Comparison of ENCODE assay signal across 8 cellular contexts in genomic region chr2:31319391-31320175, GRCh38.
DNase-seq lines count a peak whose midpoint lies in the region; ATAC-seq and TF ChIP-seq lines count a peak whose summit lies in the region.

No MANE protein-coding gene starts in this region.

- CTCF ChIA-PET in activated naive CD4-positive, alpha-beta T cell treated with anti-CD3 and anti-CD28 coated beads for 36 hours (lab: Charles Lee) = interaction anchor here (0.8 to 1.1 kb wide), 2 partner anchors 12 to 608 kb away, joined by 3 read pairs; no protein-coding TSS in a partner anchor

- no peaks in the 10 kb centered on the region for H3K79me2 ChIP-seq in mesendoderm (ENCODE audit: control insufficient read depth, insufficient read depth, low read length)

- no peaks in the 10 kb centered on the region for H3K79me1 ChIP-seq in mesendoderm (ENCODE audit: low read length)

- no peak overlapping the region for H2BK5ac ChIP-seq in mesendoderm (ENCODE audit: low read length)

- H3K9me3 ChIP-seq in right atrium auricular region (no peaks in the 10 kb centered on the region), thyroid gland (no peaks in the 10 kb centered on the region)

- peak; percentile 32 for DNase-seq in activated naive CD4-positive, alpha-beta T cell treated with anti-CD3 and anti-CD28 coated beads for 36 hours
- DNase-seq in activated naive CD4-positive, alpha-beta T cell (lab: John Stamatoyannopoulos, UW) = no peak
- DNase-seq in UCSD-AML1 (lab: John Stamatoyannopoulos, UW; ENCODE audit: unreplicated experiment) (peak; percentile 19), right atrium auricular region (ENCODE audit: low spot score) (peak; percentile 61), thyroid gland (no peak), mesendoderm (no peak)
- DNase-seq in activated CD4-positive, CD25-positive, alpha-beta regulatory T cell (lab: John Stamatoyannopoulos, UW) = no peak

- no peak overlapping the region for H2BK120ac ChIP-seq in mesendoderm (ENCODE audit: low read depth, low read length)

- no peak for TF ChIP-seq POLR2A in thyroid gland (IDR thresholded peaks at IDR 0.05)

- no peak overlapping the region for H3K18ac ChIP-seq in mesendoderm (ENCODE audit: low read length)

- H3K36me3 ChIP-seq in right atrium auricular region = no peaks in the 10 kb centered on the region
- no peaks in the 10 kb centered on the region for H3K36me3 ChIP-seq in thyroid gland
- H3K36me3 ChIP-seq in mesendoderm (ENCODE audit: control insufficient read depth, insufficient read depth, low read length) = no peaks in the 10 kb centered on the region

- no peaks in the 10 kb centered on the region for H3K9me3 Mint-ChIP-seq in activated naive CD4-positive, alpha-beta T cell treated with anti-CD3 and anti-CD28 coated beads for 36 hours

- H3K4me2 ChIP-seq in mesendoderm (ENCODE audit: low read length) = no peak overlapping the region

- H3K4ac ChIP-seq in mesendoderm (ENCODE audit: low read depth, low read length) = no peak overlapping the region

- no peak for TF ChIP-seq CTCF in right atrium auricular region (IDR thresholded peaks at IDR 0.05)
- no peak for TF ChIP-seq CTCF in thyroid gland (IDR thresholded peaks at IDR 0.05)

- H3K27me3 ChIP-seq in right atrium auricular region (no peaks in the 10 kb centered on the region), thyroid gland (no peaks in the 10 kb centered on the region), mesendoderm (ENCODE audit: insufficient read depth, low read length, poor library complexity) (no peaks in the 10 kb centered on the region)

- no peak overlapping the region for H3K56ac ChIP-seq in mesendoderm (ENCODE audit: low read length)

- no peak overlapping the region for H2AK5ac ChIP-seq in mesendoderm (ENCODE audit: low read length)

- H4K8ac ChIP-seq in mesendoderm (ENCODE audit: low read depth, low read length) = no peak overlapping the region

- intact Hi-C loops in activated naive CD4-positive, alpha-beta T cell treated with anti-CD3 and anti-CD28 coated beads for 36 hours (cut with micrococcal nuclease) = loop anchor here (1.0 to 10.0 kb wide), 2 partner anchors 22 to 875 kb away; partner anchors contain the start of gene LCLAT1
- intact Hi-C loops in thyroid gland (cut with DNase I) = no loop called here

- no peak overlapping the region for H3K9ac ChIP-seq in mesendoderm (ENCODE audit: low read length)

- no peak overlapping the region for H3K23ac ChIP-seq in mesendoderm (ENCODE audit: low read length)

- ATAC-seq in HG03571 (IDR thresholded peaks at IDR 0.05; ENCODE audit: unreplicated experiment) = peak; percentile 49

- peak overlapping the region in 1 of 2 donors; percentile 51 for H3K27ac ChIP-seq in right atrium auricular region
- peak overlapping the region in 1 of 3 donors; percentile 43 for H3K27ac ChIP-seq in thyroid gland
- H3K27ac ChIP-seq in mesendoderm (ENCODE audit: low read depth, low read length) = no peak overlapping the region

- no peaks in the 10 kb centered on the region for H3K36me3 Mint-ChIP-seq in activated naive CD4-positive, alpha-beta T cell treated with anti-CD3 and anti-CD28 coated beads for 36 hours (ENCODE audit: low read depth)

- peaks cover 0 to 11% of the 10 kb centered on the region in 2 donors for H3K4me1 ChIP-seq in right atrium auricular region
- H3K4me1 ChIP-seq in thyroid gland = peaks cover 0 to 3% of the 10 kb centered on the region in 2 donors
- no peaks in the 10 kb centered on the region for H3K4me1 ChIP-seq in mesendoderm (ENCODE audit: control insufficient read depth, low read depth, low read length)

- no peak overlapping the region for H4K5ac ChIP-seq in mesendoderm (ENCODE audit: low read length)

- H3K27me3 Mint-ChIP-seq in activated naive CD4-positive, alpha-beta T cell treated with anti-CD3 and anti-CD28 coated beads for 36 hours (ENCODE audit: low read depth) = no peaks in the 10 kb centered on the region

- no peak overlapping the region for H3K4me3 Mint-ChIP-seq in activated naive CD4-positive, alpha-beta T cell treated with anti-CD3 and anti-CD28 coated beads for 36 hours

- 50 to 54% methylated on average over 7 of the region's 7 CpGs for WGBS in thyroid gland, 2 donors
- no CpG with 5 or more reads among the region's 7 CpGs for WGBS in mesendoderm (ENCODE audit: extremely low coverage, insufficient coverage, low lambda C conversion rate)

- no peak overlapping the region for H3K4me3 ChIP-seq in right atrium auricular region
- H3K4me3 ChIP-seq in thyroid gland (replicated peaks in 1 of 3) = no peak overlapping the region
- H3K4me3 ChIP-seq in mesendoderm (ENCODE audit: low read length) = no peak overlapping the region

- H2BK15ac ChIP-seq in mesendoderm (replicated peaks; ENCODE audit: low read depth) = no peak overlapping the region

- H3K4me1 Mint-ChIP-seq in activated naive CD4-positive, alpha-beta T cell treated with anti-CD3 and anti-CD28 coated beads for 36 hours (ENCODE audit: low read depth) = peaks cover 49% of the 10 kb centered on the region

- H3K27ac Mint-ChIP-seq in activated naive CD4-positive, alpha-beta T cell treated with anti-CD3 and anti-CD28 coated beads for 36 hours = no peak overlapping the region

Comparison
In these comparisons a context has a peak if more than half of its experiments do, and no peak if none do; other contexts are left out.
1. DNase-seq: peak in activated naive CD4-positive, alpha-beta T cell treated with anti-CD3 and anti-CD28 coated beads for 36 hours (single experiment), UCSD-AML1 (single experiment) and right atrium auricular region (single experiment); none in activated naive CD4-positive, alpha-beta T cell (0 of 4), thyroid gland (0 of 2), activated CD4-positive, CD25-positive, alpha-beta regulatory T cell (0 of 4) and mesendoderm (single experiment).